14 cellular contexts compared by ENCODE assay signal in genomic region chr6:133964052-133964451, GRCh38. TPM values are rescaled to one million over a fixed set of nuclear protein-coding genes. Genes with fewer than 3 reads are reported as not detected.
DNase-seq lines count a peak whose midpoint lies in the region; ATAC-seq and TF ChIP-seq lines count a peak whose summit lies in the region.
"Had no signal": no experiment of that assay in that cellular context is flagged by ENCODE, and none has a peak within 500 bp of the region (broad histone marks: within the 10 kb centered on the region; RNA-seq: fewer than 3 reads in every experiment).

No MANE protein-coding gene starts in this region.

- intact Hi-C loops in lower lobe of right lung (cut with DNase I) = no loop called here

- peaks cover 4% of the 10 kb centered on the region for H3K36me3 Mint-ChIP-seq in CD4-positive, CD25-positive, alpha-beta regulatory T cell

- no peaks in the 10 kb centered on the region for H3K36me3 ChIP-seq in CD4-positive, CD25-positive, alpha-beta regulatory T cell (ENCODE audit: control insufficient read depth, insufficient read depth, low read length)
- H3K36me3 ChIP-seq in brain microvascular endothelial cell (replicated peaks) = no peaks in the 10 kb centered on the region
- H3K36me3 ChIP-seq in lower lobe of right lung = no peaks in the 10 kb centered on the region

- H3K9me3 Mint-ChIP-seq in CD4-positive, CD25-positive, alpha-beta regulatory T cell = peaks cover 0 to 4% (median 0%) of the 10 kb centered on the region in 7 donors
- H3K9me3 Mint-ChIP-seq: activated T-helper 1 cell treated with anti-CD3 and anti-CD28 coated beads, Interleukin-12 subunit alpha, Interleukin-12 subunit beta, Interleukin-2, Interleukin-4 antibody, amounts not matched to agents 30 ng/mL and 10 ng/mL and 1 ng/mL, durations not matched to agents 14 hours and 24 hours and 36 hours had no signal

- no peak overlapping the region for H3K27ac ChIP-seq in CD4-positive, CD25-positive, alpha-beta regulatory T cell (ENCODE audit: insufficient read depth, low read length, poor library complexity, severe bottlenecking)
- peak overlapping the region; percentile 43 for H3K27ac ChIP-seq in brain microvascular endothelial cell
- H3K27ac ChIP-seq in lower lobe of right lung = no peak overlapping the region
- H3K27ac ChIP-seq: coronary artery had no signal

- no peaks in the 10 kb centered on the region for H3K9me3 ChIP-seq in CD4-positive, CD25-positive, alpha-beta regulatory T cell (ENCODE audit: control insufficient read depth in 2 of 2, low read length in 2 of 2)
- H3K9me3 ChIP-seq in lower lobe of right lung = no peaks in the 10 kb centered on the region

- DNase-seq in CD4-positive, CD25-positive, alpha-beta regulatory T cell = peak in 2 of 3 donors; percentile 14
- no peak for DNase-seq in HEK293T (ENCODE audit: extremely low spot score)
- peak; percentile 83 for DNase-seq in brain microvascular endothelial cell
- DNase-seq in lower lobe of right lung = no peak
- DNase-seq in UCSD-AML1 (lab: John Stamatoyannopoulos, UW; ENCODE audit: unreplicated experiment) = no peak
- DNase-seq: head of caudate nucleus, NCI-H446, nucleus accumbens had no signal

- in situ Hi-C loops in brain microvascular endothelial cell (cut with HindIII; ENCODE audit: low pct_ligation_motif_present, low sequenced_read_pairs) = no loop called here

- H3K4me3 ChIP-seq in CD4-positive, CD25-positive, alpha-beta regulatory T cell (ENCODE audit: low read depth, low read length) = no peak overlapping the region
- H3K4me3 ChIP-seq in brain microvascular endothelial cell (ENCODE audit: low read depth, low read length) = no peak overlapping the region
- no peak overlapping the region for H3K4me3 ChIP-seq in lower lobe of right lung
- H3K4me3 ChIP-seq: coronary artery had no signal

- no peaks in the 10 kb centered on the region for H3K27me3 Mint-ChIP-seq in CD4-positive, CD25-positive, alpha-beta regulatory T cell

- ATAC-seq in CD4-positive, CD25-positive, alpha-beta regulatory T cell (ENCODE audit: low read depth in 2 of 2) = peak; percentile 43 to 50
- peak; percentile 38 to 79 for ATAC-seq in lower lobe of right lung
- ATAC-seq in GM21529 (IDR thresholded peaks at IDR 0.05; ENCODE audit: unreplicated experiment) = no peak
- no peak for ATAC-seq in GM21717 (IDR thresholded peaks at IDR 0.05; ENCODE audit: unreplicated experiment)
- ATAC-seq in GM19023 (IDR thresholded peaks at IDR 0.05; ENCODE audit: unreplicated experiment) = no peak
- ATAC-seq: HCT116 had no signal

- H3K4me1 ChIP-seq in CD4-positive, CD25-positive, alpha-beta regulatory T cell (ENCODE audit: control insufficient read depth, insufficient read depth, low read length, poor library complexity, severe bottlenecking) = peaks cover 15% of the 10 kb centered on the region
- H3K4me1 ChIP-seq in lower lobe of right lung = peaks cover 15% of the 10 kb centered on the region

- POLR2A ChIA-PET in HEK293T (lab: Yijun Ruan, JAX) = interaction anchor here (2.8 kb wide), 1 partner anchor 11 kb away, joined by 9 read pairs; the partner anchor contains the start of gene TBPL1

- TF ChIP-seq CTCF in brain microvascular endothelial cell (IDR thresholded peaks at IDR 0.05; ENCODE audit: low read depth, low read length, missing control alignments) (no peak), lower lobe of right lung (IDR thresholded peaks at IDR 0.05) (no peak)

- peaks cover 44 to 86% (median 63%) of the 10 kb centered on the region in 4 donors for H3K4me1 Mint-ChIP-seq in CD4-positive, CD25-positive, alpha-beta regulatory T cell

- no peaks in the 10 kb centered on the region for H3K27me3 ChIP-seq in CD4-positive, CD25-positive, alpha-beta regulatory T cell (ENCODE audit: control insufficient read depth, insufficient read depth, low read length)
- H3K27me3 ChIP-seq in brain microvascular endothelial cell (replicated peaks) (no peaks in the 10 kb centered on the region), lower lobe of right lung (ENCODE audit: low read depth) (no peaks in the 10 kb centered on the region)

- peak overlapping the region in 2 of 3 donors; percentile 44 to 54 for H3K27ac Mint-ChIP-seq in CD4-positive, CD25-positive, alpha-beta regulatory T cell
- H3K27ac Mint-ChIP-seq: activated T-helper 1 cell treated with anti-CD3 and anti-CD28 coated beads, Interleukin-12 subunit alpha, Interleukin-12 subunit beta, Interleukin-2, Interleukin-4 antibody, amounts not matched to agents 30 ng/mL and 10 ng/mL and 1 ng/mL, durations not matched to agents 14 hours and 24 hours and 36 hours had no signal

- CTCF ChIA-PET in HEK293T (lab: Yijun Ruan, JAX) = interaction anchor here (1.0 to 1.2 kb wide), 2 partner anchors 9 to 101 kb away, joined by 3 to 4 read pairs; no protein-coding TSS in a partner anchor

- no peak overlapping the region for H3K4me3 Mint-ChIP-seq in CD4-positive, CD25-positive, alpha-beta regulatory T cell
- H3K4me3 Mint-ChIP-seq: activated T-helper 1 cell treated with anti-CD3 and anti-CD28 coated beads, Interleukin-12 subunit alpha, Interleukin-12 subunit beta, Interleukin-2, Interleukin-4 antibody, amounts not matched to agents 30 ng/mL and 10 ng/mL and 1 ng/mL, durations not matched to agents 14 hours and 24 hours and 36 hours had no signal

TF ChIP-seq in HEK293T, 16 proteins besides CTCF, POLR2A, EP300 and RAD21:
- TF ChIP-seq ZNF384 (IDR thresholded peaks at IDR 0.05) (no peak), PKNOX1 (IDR thresholded peaks at IDR 0.05) (peak; percentile 63)

RNA-seq across cellular contexts. Expression of gene TBPL1, which starts 11.0 kb away (rescaled TPM):
- 32.2 TPM for total RNA-seq in CD4-positive, CD25-positive, alpha-beta regulatory T cell
- 10 to 100 TPM; 55.1 to 73.6 (median 59.1) TPM for polyA plus RNA-seq in CD4-positive, CD25-positive, alpha-beta regulatory T cell
- total RNA-seq in lower lobe of right lung = 21.1 TPM

Comparison
In these comparisons a context has a peak if more than half of its experiments do, and no peak if none do; other contexts are left out.
1. ATAC-seq: peak in CD4-positive, CD25-positive, alpha-beta regulatory T cell (2 of 2) and lower lobe of right lung (2 of 2); none in GM21529 (single experiment), GM21717 (single experiment) and GM19023 (single experiment).
2. DNase-seq: peak in CD4-positive, CD25-positive, alpha-beta regulatory T cell (2 of 3) and brain microvascular endothelial cell (single experiment); none in HEK293T (single experiment), lower lobe of right lung (single experiment) and UCSD-AML1 (single experiment).